13 cellular contexts compared by ENCODE assay signal in the genomic region with DNA sequence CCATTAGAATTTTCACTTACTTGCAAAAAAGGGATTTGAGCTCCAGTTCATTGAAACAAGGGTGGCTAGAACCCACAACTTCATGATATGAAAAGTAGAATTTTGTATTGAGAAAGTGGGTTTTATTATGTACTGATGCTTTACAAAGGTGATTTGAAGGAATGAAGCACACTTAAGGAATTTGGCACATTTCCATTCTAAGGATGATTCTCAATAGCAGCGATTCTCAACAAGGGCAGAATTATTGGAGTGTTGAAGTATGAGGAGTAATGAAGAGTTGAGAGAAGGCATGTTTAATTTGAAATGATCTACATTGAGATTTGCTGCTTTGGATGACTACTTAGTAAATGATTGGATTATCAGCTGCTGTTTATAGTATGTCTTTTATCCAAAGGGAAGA.
"Had no signal": no experiment of that assay in that cellular context is flagged by ENCODE, and none has a peak within 500 bp of the region (broad histone marks: within the 10 kb centered on the region; RNA-seq: fewer than 3 reads in every experiment).

No MANE protein-coding gene starts in this region.

- H3K36me3 ChIP-seq: left lung, upper lobe of right lung had no signal

- H3K27me3 Mint-ChIP-seq: activated B cell treated with CpG ODN at 0.5 μM for 24 hours; activated naive CD8-positive, alpha-beta T cell treated with anti-CD3 and anti-CD28 coated beads, Interleukin-2, amount 50 U/mL, for 24 hours; dendritic cell treated with granulocyte-macrophage colony-stimulating factor and Interleukin-4, amounts not matched to agents 40 ng/mL and 50 ng/mL, for 4 days had no signal

- H3K27ac Mint-ChIP-seq: activated B cell treated with CpG ODN at 0.5 μM for 24 hours; activated CD4-positive, alpha-beta T cell treated with anti-CD3 and anti-CD28 coated beads, Interleukin-2, amount 10 ng/mL, durations not matched to agents 24 days and 14 days; activated naive CD8-positive, alpha-beta T cell treated with anti-CD3 and anti-CD28 coated beads, Interleukin-2, amount 50 U/mL, for 24 hours; dendritic cell treated with granulocyte-macrophage colony-stimulating factor and Interleukin-4, amounts not matched to agents 40 ng/mL and 50 ng/mL, for 4 days; effector memory CD8-positive, alpha-beta T cell; T-helper 1 cell treated with Interleukin-12 subunit alpha and Interleukin-12 subunit beta and Interleukin-4 antibody, amounts not matched to agents 30 μg/mL and 1 μg/mL, for 36 hours had no signal

- H3K4me3 Mint-ChIP-seq: activated B cell treated with CpG ODN at 0.5 μM for 24 hours; activated CD4-positive, alpha-beta T cell treated with anti-CD3 and anti-CD28 coated beads, Interleukin-2, amount 10 ng/mL, durations not matched to agents 24 days and 14 days; activated naive CD8-positive, alpha-beta T cell treated with anti-CD3 and anti-CD28 coated beads, Interleukin-2, amount 50 U/mL, for 24 hours; dendritic cell treated with granulocyte-macrophage colony-stimulating factor and Interleukin-4, amounts not matched to agents 40 ng/mL and 50 ng/mL, for 4 days; effector memory CD8-positive, alpha-beta T cell; nephron progenitor cell; T-helper 1 cell treated with Interleukin-12 subunit alpha and Interleukin-12 subunit beta and Interleukin-4 antibody, amounts not matched to agents 30 μg/mL and 1 μg/mL, for 36 hours had no signal

- H3K9me3 ChIP-seq: left lung, upper lobe of right lung had no signal

- H3K4me1 ChIP-seq: left lung, upper lobe of right lung had no signal

- H3K4me1 Mint-ChIP-seq: activated B cell treated with CpG ODN at 0.5 μM for 24 hours; activated CD4-positive, alpha-beta T cell treated with anti-CD3 and anti-CD28 coated beads, Interleukin-2, amount 10 ng/mL, durations not matched to agents 24 days and 14 days; activated naive CD8-positive, alpha-beta T cell treated with anti-CD3 and anti-CD28 coated beads, Interleukin-2, amount 50 U/mL, for 24 hours had no signal

- H3K27ac ChIP-seq: left lung, upper lobe of right lung had no signal

- H3K9me3 Mint-ChIP-seq: activated B cell treated with CpG ODN at 0.5 μM for 24 hours; activated CD4-positive, alpha-beta T cell treated with anti-CD3 and anti-CD28 coated beads, Interleukin-2, amount 10 ng/mL, durations not matched to agents 24 days and 14 days; activated naive CD8-positive, alpha-beta T cell treated with anti-CD3 and anti-CD28 coated beads, Interleukin-2, amount 50 U/mL, for 24 hours; dendritic cell treated with granulocyte-macrophage colony-stimulating factor and Interleukin-4, amounts not matched to agents 40 ng/mL and 50 ng/mL, for 4 days; effector memory CD8-positive, alpha-beta T cell; T-helper 1 cell treated with Interleukin-12 subunit alpha and Interleukin-12 subunit beta and Interleukin-4 antibody, amounts not matched to agents 30 μg/mL and 1 μg/mL, for 36 hours had no signal

- DNase-seq: activated B cell treated with CpG ODN at 0.5 μM for 24 hours; activated CD4-positive, alpha-beta T cell treated with anti-CD3 and anti-CD28 coated beads, Interleukin-2, amount 10 ng/mL, durations not matched to agents 24 days and 14 days; activated naive CD4-positive, alpha-beta T cell treated with Interleukin-2 at 50 U/mL for 16 hours; activated naive CD8-positive, alpha-beta T cell treated with anti-CD3 and anti-CD28 coated beads, Interleukin-2, amount 50 U/mL, for 24 hours; effector memory CD8-positive, alpha-beta T cell; left lung; mesenchymal stem cell; nephron progenitor cell; stimulated activated CD4-positive, alpha-beta T cell treated with anti-CD3 and anti-CD28 coated beads, Interleukin-12 subunit alpha, Interleukin-12 subunit beta, amount 100 ng/mL, for 4 hours; stimulated activated naive CD4-positive, alpha-beta T cell treated with Interleukin-2 at 50 U/mL for 16 hours; upper lobe of right lung had no signal

- H3K4me3 ChIP-seq: left lung, upper lobe of right lung had no signal

- H3K27me3 ChIP-seq: left lung, upper lobe of right lung had no signal

- ATAC-seq: activated naive CD8-positive, alpha-beta T cell treated with anti-CD3 and anti-CD28 coated beads, Interleukin-2, amount 50 U/mL, for 24 hours; effector memory CD8-positive, alpha-beta T cell; left lung; upper lobe of right lung had no signal
